12 cellular contexts compared by ENCODE assay signal in the genomic region with DNA sequence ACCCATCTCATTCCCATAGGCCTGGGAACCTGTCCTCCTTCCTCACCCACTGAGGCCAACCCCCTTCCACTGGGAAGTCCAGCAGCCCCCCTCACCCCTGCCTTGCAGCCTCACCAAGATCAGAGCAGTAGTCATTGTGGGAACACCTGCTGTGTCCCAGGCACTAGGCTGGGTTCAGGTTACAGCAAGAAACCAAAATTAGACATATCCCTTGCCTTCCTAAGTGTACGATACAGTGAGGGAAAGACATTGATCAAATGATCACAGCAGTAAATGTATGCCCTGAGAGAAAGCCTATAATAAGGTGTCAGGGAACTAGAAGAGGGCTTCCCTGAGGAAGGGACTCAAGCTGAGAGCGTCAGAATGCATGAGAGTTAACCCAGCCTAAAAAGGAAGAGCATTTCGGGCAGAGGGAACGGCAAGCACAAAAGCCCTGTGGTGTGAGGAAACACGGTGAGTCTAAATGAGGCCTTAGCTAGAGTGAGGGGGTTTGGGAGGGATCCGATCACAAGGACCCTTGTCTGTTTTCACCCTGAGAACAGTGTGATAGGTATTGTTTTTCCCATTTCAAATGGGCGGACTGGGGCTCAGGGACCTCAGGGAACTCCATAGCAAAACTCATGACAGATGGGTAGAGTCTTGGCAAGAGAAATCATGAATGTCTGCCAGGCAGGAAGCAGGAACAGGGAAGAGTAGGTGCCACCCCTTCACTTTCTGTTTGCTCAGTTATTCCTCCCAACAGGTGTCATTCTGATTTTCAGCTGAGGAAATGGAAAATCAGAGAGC. TPM values are rescaled to one million over a fixed set of nuclear protein-coding genes. Genes with fewer than 3 reads are reported as not detected.
DNase-seq lines count a peak whose midpoint lies in the region; ATAC-seq, FAIRE-seq and TF ChIP-seq lines count a peak whose summit lies in the region.
"Had no signal": no experiment of that assay in that cellular context is flagged by ENCODE, and none has a peak within 500 bp of the region (broad histone marks: within the 10 kb centered on the region; RNA-seq: fewer than 3 reads in every experiment).

No MANE protein-coding gene starts in this region.

- H3K4me1 ChIP-seq in OCI-LY7 (ENCODE audit: insufficient read depth, low read length, poor library complexity, severe bottlenecking) = peaks cover 42% of the 10 kb centered on the region

- H3K9me3 ChIP-seq in OCI-LY7 (ENCODE audit: low read length) = no peaks in the 10 kb centered on the region
- H3K9me3 ChIP-seq: adrenal gland had no signal

- peak overlapping the region; percentile 66 for H3K4me2 ChIP-seq in OCI-LY7 (ENCODE audit: low read length)

- H2AFZ ChIP-seq in OCI-LY7 (ENCODE audit: low read length) = peak overlapping the region; percentile 77; the same call in 1 of the 2 replicates

- H3K4me3 Mint-ChIP-seq in effector memory CD8-positive, alpha-beta T cell = peak overlapping the region; percentile 70 to 75
- H3K4me3 Mint-ChIP-seq in stimulated activated memory B cell treated with anti-CD40 and anti-IgM and Interleukin-4, amounts not matched to agents 10 μg/mL and 1 μg/mL and 100 μg/mL, for 72 hours = no peak overlapping the region

- no peak for ATAC-seq in effector memory CD8-positive, alpha-beta T cell (replicated peaks)
- no peak for ATAC-seq in stimulated activated memory B cell treated with anti-CD40 and anti-IgM and Interleukin-4, amounts not matched to agents 10 μg/mL and 1 μg/mL and 100 μg/mL, for 72 hours
- ATAC-seq in GM21367 (IDR thresholded peaks at IDR 0.05; ENCODE audit: unreplicated experiment) (no peak), HG03097 (IDR thresholded peaks at IDR 0.05; ENCODE audit: low FRiP score, unreplicated experiment) (no peak)

- no peaks in the 10 kb centered on the region for H4K20me1 ChIP-seq in OCI-LY7 (ENCODE audit: insufficient read depth, low read length)

- H3K4me3 ChIP-seq in OCI-LY7 (ENCODE audit: low read depth, low read length, poor library complexity, severe bottlenecking) = no peak overlapping the region
- H3K4me3 ChIP-seq: adrenal gland had no signal

- no peaks in the 10 kb centered on the region for H3K79me2 ChIP-seq in OCI-LY7 (ENCODE audit: insufficient read depth, low read depth, low read length)

- no peaks in the 10 kb centered on the region for H3K9me2 ChIP-seq in OCI-LY7 (ENCODE audit: insufficient read depth, low read length)

- no TSS peak for BruUV-seq in OCI-LY7 (replicated peaks; lab: Mats Ljungman, UMichigan)

- no peaks in the 10 kb centered on the region for H3K36me3 ChIP-seq in OCI-LY7 (ENCODE audit: insufficient read depth, low read length)
- H3K36me3 ChIP-seq: adrenal gland had no signal

- H3K9me3 Mint-ChIP-seq in effector memory CD8-positive, alpha-beta T cell = no peaks in the 10 kb centered on the region
- no peaks in the 10 kb centered on the region for H3K9me3 Mint-ChIP-seq in stimulated activated memory B cell treated with anti-CD40 and anti-IgM and Interleukin-4, amounts not matched to agents 10 μg/mL and 1 μg/mL and 100 μg/mL, for 72 hours

- intact Hi-C loops in OCI-LY7 (cut with micrococcal nuclease; ENCODE audit: unreplicated experiment) = no loop called here

- peaks cover 12% of the 10 kb centered on the region for H3K36me3 Mint-ChIP-seq in effector memory CD8-positive, alpha-beta T cell (ENCODE audit: insufficient read depth)
- H3K36me3 Mint-ChIP-seq in stimulated activated memory B cell treated with anti-CD40 and anti-IgM and Interleukin-4, amounts not matched to agents 10 μg/mL and 1 μg/mL and 100 μg/mL, for 72 hours = no peaks in the 10 kb centered on the region

- H3K27ac Mint-ChIP-seq in effector memory CD8-positive, alpha-beta T cell = peak overlapping the region; percentile 93 to 94
- peak overlapping the region; percentile 83 for H3K27ac Mint-ChIP-seq in stimulated activated memory B cell treated with anti-CD40 and anti-IgM and Interleukin-4, amounts not matched to agents 10 μg/mL and 1 μg/mL and 100 μg/mL, for 72 hours

- peaks cover 86 to 92% of the 10 kb centered on the region in 2 donors for H3K4me1 Mint-ChIP-seq in effector memory CD8-positive, alpha-beta T cell (ENCODE audit: low read depth in 2 of 2)
- peaks cover 86% of the 10 kb centered on the region for H3K4me1 Mint-ChIP-seq in stimulated activated memory B cell treated with anti-CD40 and anti-IgM and Interleukin-4, amounts not matched to agents 10 μg/mL and 1 μg/mL and 100 μg/mL, for 72 hours

- POLR2A ChIA-PET in OCI-LY7 (lab: Charles Lee) = interaction anchor here (0.7 to 1.9 kb wide), 5 partner anchors 9 to 21 kb away, joined by 3 to 5 read pairs (median 3); no protein-coding TSS in a partner anchor

- CTCF ChIA-PET in OCI-LY7 (lab: Charles Lee; ENCODE audit: unreplicated experiment) = no interaction called here

- peak overlapping the region; percentile 42 for H3K27ac ChIP-seq in OCI-LY7 (ENCODE audit: low read depth, low read length, poor library complexity, severe bottlenecking)

- no peak for FAIRE-seq in frontal cortex (lab: Jason Lieb, UNC)
- FAIRE-seq: A204.1 had no signal

- no peaks in the 10 kb centered on the region for H3K27me3 Mint-ChIP-seq in effector memory CD8-positive, alpha-beta T cell
- no peaks in the 10 kb centered on the region for H3K27me3 Mint-ChIP-seq in stimulated activated memory B cell treated with anti-CD40 and anti-IgM and Interleukin-4, amounts not matched to agents 10 μg/mL and 1 μg/mL and 100 μg/mL, for 72 hours

- DNase-seq in NCI-H1092 treated with DMSO at 0.1 percent for 48 hours (lab: John Stamatoyannopoulos, UW) (peak; percentile 22), NCI-H1092 (lab: John Stamatoyannopoulos, UW) (no peak), OCI-LY7 (ENCODE audit: low spot score) (no peak), frontal cortex (ENCODE audit: low spot score in 2 of 2) (no peak)
- DNase-seq in effector memory CD8-positive, alpha-beta T cell = no peak
- DNase-seq: HCEC 1CT had no signal

- no peak for TF ChIP-seq CTCF in OCI-LY7 (conservative IDR thresholded peaks at IDR 0.05; ENCODE audit: low read length)

RNA-seq across cellular contexts. Expression of a gene that starts 17.2 kb away (rescaled TPM):
- 0.09 TPM in 1 of 2 replicates, not detected in the other for total RNA-seq in OCI-LY7 (2014; rRNA removed; shearing (Covaris generic))
- total RNA-seq in OCI-LY7 (2022) = 0.09 and 0.15 TPM in 2 replicates
- not detected for total RNA-seq in frontal cortex
- total RNA-seq: LHCN-M2 had no signal

RNA-seq across cellular contexts. Expression of a gene that starts 36.6 kb away (rescaled TPM):
- 2.1 and 2.2 TPM in 2 replicates for total RNA-seq in OCI-LY7 (2014; rRNA removed; shearing (Covaris generic))
- total RNA-seq in OCI-LY7 (2022) (4.9 and 9.0 TPM in 2 replicates), frontal cortex (2.0 TPM)
